In genomic region chr20:1388706-1389483, GRCh38 we compare ENCODE assay signal across 8 cellular contexts. TPM values are rescaled to one million over a fixed set of nuclear protein-coding genes. Genes with fewer than 3 reads are reported as not detected.
A peak's percentile ranks its signal among the peaks of the same experiment; 100 is the strongest.
DNase-seq lines count a peak whose midpoint lies in the region; ATAC-seq and TF ChIP-seq lines count a peak whose summit lies in the region.
"Had no signal": no experiment of that assay in that cellular context is flagged by ENCODE, and none has a peak within 500 bp of the region (broad histone marks: within the 10 kb centered on the region; RNA-seq: fewer than 3 reads in every experiment).

No MANE protein-coding gene starts in this region.

- no peak for ATAC-seq in stimulated activated effector memory CD8-positive, alpha-beta T cell treated with anti-CD3 and anti-CD28 coated beads, Interleukin-12 subunit alpha, Interleukin-12 subunit beta, amount 100 ng/mL, for 72 hours

- H3K27me3 ChIP-seq in HL-60 (ENCODE audit: insufficient read depth, poor library complexity, severe bottlenecking) (no peaks in the 10 kb centered on the region), esophagus squamous epithelium (no peaks in the 10 kb centered on the region)

- peak in 1 of 2 experiments; percentile 67 for DNase-seq in HL-60 (ENCODE audit: low read depth in 1 of 2, low spot score in 1 of 2)
- DNase-seq in esophagus squamous epithelium (lab: John Stamatoyannopoulos, UW) = no peak
- DNase-seq in stimulated activated effector memory CD8-positive, alpha-beta T cell treated with anti-CD3 and anti-CD28 coated beads, Interleukin-12 subunit alpha, Interleukin-12 subunit beta, amount 100 ng/mL, for 72 hours (ENCODE audit: low spot score in 2 of 2) = no peak
- no peak for DNase-seq in LoVo (ENCODE audit: low spot score)
- DNase-seq in middle frontal gyrus (ENCODE audit: extremely low spot score, low spot score) = no peak
- DNase-seq in retina = no peak
- DNase-seq: kidney glomerular epithelial cell had no signal

- H3K4me3 ChIP-seq in HL-60 (replicated peaks; ENCODE audit: insufficient read depth, low read length) = no peak overlapping the region
- H3K4me3 ChIP-seq in esophagus squamous epithelium = peak overlapping the region in 1 of 4 donors; percentile 38

- peaks cover 61% of the 10 kb centered on the region for H3K4me1 Mint-ChIP-seq in T-helper 1 cell treated with Interleukin-12 subunit alpha and Interleukin-12 subunit beta and Interleukin-4 antibody, amounts not matched to agents 30 μg/mL and 1 μg/mL, for 36 hours (ENCODE audit: low read depth)
- H3K4me1 Mint-ChIP-seq in stimulated activated effector memory CD8-positive, alpha-beta T cell treated with anti-CD3 and anti-CD28 coated beads, Interleukin-12 subunit alpha, Interleukin-12 subunit beta, amount 100 ng/mL, for 72 hours = peaks cover 82% of the 10 kb centered on the region

- peaks cover 25% of the 10 kb centered on the region for H3K36me3 Mint-ChIP-seq in T-helper 1 cell treated with Interleukin-12 subunit alpha and Interleukin-12 subunit beta and Interleukin-4 antibody, amounts not matched to agents 30 μg/mL and 1 μg/mL, for 36 hours (ENCODE audit: low read depth)
- peaks cover 40% of the 10 kb centered on the region for H3K36me3 Mint-ChIP-seq in stimulated activated effector memory CD8-positive, alpha-beta T cell treated with anti-CD3 and anti-CD28 coated beads, Interleukin-12 subunit alpha, Interleukin-12 subunit beta, amount 100 ng/mL, for 72 hours

- H3K4me1 ChIP-seq in esophagus squamous epithelium = peaks cover 25 to 92% (median 46%) of the 10 kb centered on the region in 3 donors

- intact Hi-C loops in esophagus squamous epithelium (cut with DNase I) = no loop called here

- peaks cover 0 to 22% (median 0%) of the 10 kb centered on the region in 3 donors for H3K36me3 ChIP-seq in esophagus squamous epithelium

- peak overlapping the region; percentile 94 for H3K27ac Mint-ChIP-seq in T-helper 1 cell treated with Interleukin-12 subunit alpha and Interleukin-12 subunit beta and Interleukin-4 antibody, amounts not matched to agents 30 μg/mL and 1 μg/mL, for 36 hours
- peak overlapping the region; percentile 71 for H3K27ac Mint-ChIP-seq in stimulated activated effector memory CD8-positive, alpha-beta T cell treated with anti-CD3 and anti-CD28 coated beads, Interleukin-12 subunit alpha, Interleukin-12 subunit beta, amount 100 ng/mL, for 72 hours

- no peak for TF ChIP-seq POLR2A in esophagus squamous epithelium (IDR thresholded peaks at IDR 0.05)

- no peaks in the 10 kb centered on the region for H3K9me3 ChIP-seq in esophagus squamous epithelium

- H3K9me3 Mint-ChIP-seq in T-helper 1 cell treated with Interleukin-12 subunit alpha and Interleukin-12 subunit beta and Interleukin-4 antibody, amounts not matched to agents 30 μg/mL and 1 μg/mL, for 36 hours = no peaks in the 10 kb centered on the region
- H3K9me3 Mint-ChIP-seq in stimulated activated effector memory CD8-positive, alpha-beta T cell treated with anti-CD3 and anti-CD28 coated beads, Interleukin-12 subunit alpha, Interleukin-12 subunit beta, amount 100 ng/mL, for 72 hours = no peaks in the 10 kb centered on the region

- TF ChIP-seq CTCF in HL-60 (IDR thresholded peaks at IDR 0.05; ENCODE audit: insufficient read depth, low read length) (no peak), esophagus squamous epithelium (IDR thresholded peaks at IDR 0.05) (no peak)

- peaks cover under 1% of the 10 kb centered on the region for H3K27me3 Mint-ChIP-seq in T-helper 1 cell treated with Interleukin-12 subunit alpha and Interleukin-12 subunit beta and Interleukin-4 antibody, amounts not matched to agents 30 μg/mL and 1 μg/mL, for 36 hours (ENCODE audit: low read depth)

- H3K27ac ChIP-seq in HL-60 (replicated peaks) = peak overlapping the region; percentile 24; the same call in 1 of the 2 replicates
- H3K27ac ChIP-seq in esophagus squamous epithelium = peak overlapping the region in 3 of 4 donors; percentile 80 to 92 (median 91)

- peak overlapping the region; percentile 84 for H3K4me3 Mint-ChIP-seq in T-helper 1 cell treated with Interleukin-12 subunit alpha and Interleukin-12 subunit beta and Interleukin-4 antibody, amounts not matched to agents 30 μg/mL and 1 μg/mL, for 36 hours
- H3K4me3 Mint-ChIP-seq in stimulated activated effector memory CD8-positive, alpha-beta T cell treated with anti-CD3 and anti-CD28 coated beads, Interleukin-12 subunit alpha, Interleukin-12 subunit beta, amount 100 ng/mL, for 72 hours = peak overlapping the region; percentile 85

- WGBS in esophagus squamous epithelium, 2 donors = 53 to 56% methylated on average over 11 of the region's 11 CpGs

RNA-seq across cellular contexts. Expression of gene FKBP1A, which starts 4.0 kb away (rescaled TPM):
- total RNA-seq in esophagus squamous epithelium = 100 to 1,000 TPM in 3 of 4 donors, 10 to 100 TPM in 1; 76.2 to 132 (median 102) TPM

RNA-seq across cellular contexts. Expression of gene SDCBP2, which starts 60.0 kb away (rescaled TPM):
- 100 to 1,000 TPM in 3 of 4 donors, 10 to 100 TPM in 1; 90.2 to 175 (median 134) TPM for total RNA-seq in esophagus squamous epithelium
